ENCODE assay signal across 2 cellular contexts in the genomic region with DNA sequence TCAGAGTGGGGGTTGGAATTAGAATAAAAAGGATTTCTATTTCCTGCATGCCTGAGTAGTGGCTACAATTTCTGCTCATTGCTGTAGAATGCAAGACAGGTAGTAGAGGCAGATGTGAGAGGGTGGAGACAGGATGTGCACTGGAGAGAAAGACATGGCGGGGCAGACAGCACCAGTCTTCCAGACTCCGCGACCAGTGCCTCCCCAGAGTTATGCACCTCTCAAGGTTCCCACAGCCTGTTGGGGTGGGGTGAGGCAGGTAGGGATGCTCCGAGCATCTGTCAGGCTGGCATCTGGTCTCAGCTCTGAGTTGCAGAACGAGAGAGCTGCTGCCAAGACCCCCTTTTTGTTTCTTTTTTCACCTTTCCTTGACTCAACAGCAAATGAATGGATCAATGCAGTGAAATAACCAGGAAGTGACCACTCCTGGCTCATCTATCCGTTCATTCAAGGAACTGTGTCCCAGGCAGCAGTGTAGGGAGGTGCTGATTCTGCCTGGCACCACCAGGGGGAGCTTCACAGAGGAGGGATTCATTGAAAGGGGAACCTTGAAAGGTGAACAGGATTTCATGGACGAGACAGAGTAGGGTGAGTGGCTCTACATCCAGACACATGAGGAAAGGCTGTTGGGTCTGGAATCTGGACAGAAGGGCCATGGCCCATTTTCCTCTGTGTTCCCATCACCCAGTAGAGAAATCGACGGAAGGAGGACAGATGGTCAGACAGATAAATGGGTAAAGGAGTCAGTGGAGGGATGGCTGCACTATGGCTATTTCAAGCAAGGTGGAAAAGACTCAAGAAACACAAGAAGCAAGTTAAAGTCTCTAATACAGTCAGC.
TF ChIP-seq lines count a peak whose summit lies in the region.

No MANE protein-coding gene starts in this region.

TF ChIP-seq in IMR-90, 13 proteins besides CTCF, POLR2A, EP300 and RAD21:
- TF ChIP-seq, protein P1, sequence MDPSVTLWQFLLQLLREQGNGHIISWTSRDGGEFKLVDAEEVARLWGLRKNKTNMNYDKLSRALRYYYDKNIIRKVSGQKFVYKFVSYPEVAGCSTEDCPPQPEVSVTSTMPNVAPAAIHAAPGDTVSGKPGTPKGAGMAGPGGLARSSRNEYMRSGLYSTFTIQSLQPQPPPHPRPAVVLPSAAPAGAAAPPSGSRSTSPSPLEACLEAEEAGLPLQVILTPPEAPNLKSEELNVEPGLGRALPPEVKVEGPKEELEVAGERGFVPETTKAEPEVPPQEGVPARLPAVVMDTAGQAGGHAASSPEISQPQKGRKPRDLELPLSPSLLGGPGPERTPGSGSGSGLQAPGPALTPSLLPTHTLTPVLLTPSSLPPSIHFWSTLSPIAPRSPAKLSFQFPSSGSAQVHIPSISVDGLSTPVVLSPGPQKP (IDR thresholded peaks at IDR 0.05; ENCODE audit: borderline replicate concordance, low read depth, low read length): no peak
- peak; percentile 49 for TF ChIP-seq SMC3 (IDR thresholded peaks at IDR 0.05; ENCODE audit: low read depth, low read length)

TF ChIP-seq in SK-N-SH treated with all-trans-retinoic acid at 6 μM for 48 hours, 23 proteins besides CTCF, POLR2A, EP300 and RAD21:
- TF ChIP-seq OSR1 (CRISPR knock-in tag; IDR thresholded peaks at IDR 0.05) (no peak), SNAI2 (CRISPR knock-in tag; IDR thresholded peaks at IDR 0.05) (no peak), ZFP3 (CRISPR knock-in tag; IDR thresholded peaks at IDR 0.05) (no peak), ZNF70 (CRISPR knock-in tag; IDR thresholded peaks at IDR 0.05) (no peak), TCF4 (CRISPR knock-in tag; IDR thresholded peaks at IDR 0.05; ENCODE audit: borderline replicate concordance) (no peak), RARB (CRISPR knock-in tag; IDR thresholded peaks at IDR 0.05) (no peak), GLIS3 (CRISPR knock-in tag; IDR thresholded peaks at IDR 0.05) (no peak), CSDC2 (CRISPR knock-in tag; IDR thresholded peaks at IDR 0.05) (no peak), ISL1 (CRISPR knock-in tag; IDR thresholded peaks at IDR 0.05) (no peak)
- TF ChIP-seq, protein P2, sequence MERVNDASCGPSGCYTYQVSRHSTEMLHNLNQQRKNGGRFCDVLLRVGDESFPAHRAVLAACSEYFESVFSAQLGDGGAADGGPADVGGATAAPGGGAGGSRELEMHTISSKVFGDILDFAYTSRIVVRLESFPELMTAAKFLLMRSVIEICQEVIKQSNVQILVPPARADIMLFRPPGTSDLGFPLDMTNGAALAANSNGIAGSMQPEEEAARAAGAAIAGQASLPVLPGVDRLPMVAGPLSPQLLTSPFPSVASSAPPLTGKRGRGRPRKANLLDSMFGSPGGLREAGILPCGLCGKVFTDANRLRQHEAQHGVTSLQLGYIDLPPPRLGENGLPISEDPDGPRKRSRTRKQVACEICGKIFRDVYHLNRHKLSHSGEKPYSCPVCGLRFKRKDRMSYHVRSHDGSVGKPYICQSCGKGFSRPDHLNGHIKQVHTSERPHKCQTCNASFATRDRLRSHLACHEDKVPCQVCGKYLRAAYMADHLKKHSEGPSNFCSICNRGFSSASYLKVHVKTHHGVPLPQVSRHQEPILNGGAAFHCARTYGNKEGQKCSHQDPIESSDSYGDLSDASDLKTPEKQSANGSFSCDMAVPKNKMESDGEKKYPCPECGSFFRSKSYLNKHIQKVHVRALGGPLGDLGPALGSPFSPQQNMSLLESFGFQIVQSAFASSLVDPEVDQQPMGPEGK (CRISPR knock-in tag; IDR thresholded peaks at IDR 0.05; ENCODE audit: borderline replicate concordance): no peak
- TF ChIP-seq, protein P3, sequence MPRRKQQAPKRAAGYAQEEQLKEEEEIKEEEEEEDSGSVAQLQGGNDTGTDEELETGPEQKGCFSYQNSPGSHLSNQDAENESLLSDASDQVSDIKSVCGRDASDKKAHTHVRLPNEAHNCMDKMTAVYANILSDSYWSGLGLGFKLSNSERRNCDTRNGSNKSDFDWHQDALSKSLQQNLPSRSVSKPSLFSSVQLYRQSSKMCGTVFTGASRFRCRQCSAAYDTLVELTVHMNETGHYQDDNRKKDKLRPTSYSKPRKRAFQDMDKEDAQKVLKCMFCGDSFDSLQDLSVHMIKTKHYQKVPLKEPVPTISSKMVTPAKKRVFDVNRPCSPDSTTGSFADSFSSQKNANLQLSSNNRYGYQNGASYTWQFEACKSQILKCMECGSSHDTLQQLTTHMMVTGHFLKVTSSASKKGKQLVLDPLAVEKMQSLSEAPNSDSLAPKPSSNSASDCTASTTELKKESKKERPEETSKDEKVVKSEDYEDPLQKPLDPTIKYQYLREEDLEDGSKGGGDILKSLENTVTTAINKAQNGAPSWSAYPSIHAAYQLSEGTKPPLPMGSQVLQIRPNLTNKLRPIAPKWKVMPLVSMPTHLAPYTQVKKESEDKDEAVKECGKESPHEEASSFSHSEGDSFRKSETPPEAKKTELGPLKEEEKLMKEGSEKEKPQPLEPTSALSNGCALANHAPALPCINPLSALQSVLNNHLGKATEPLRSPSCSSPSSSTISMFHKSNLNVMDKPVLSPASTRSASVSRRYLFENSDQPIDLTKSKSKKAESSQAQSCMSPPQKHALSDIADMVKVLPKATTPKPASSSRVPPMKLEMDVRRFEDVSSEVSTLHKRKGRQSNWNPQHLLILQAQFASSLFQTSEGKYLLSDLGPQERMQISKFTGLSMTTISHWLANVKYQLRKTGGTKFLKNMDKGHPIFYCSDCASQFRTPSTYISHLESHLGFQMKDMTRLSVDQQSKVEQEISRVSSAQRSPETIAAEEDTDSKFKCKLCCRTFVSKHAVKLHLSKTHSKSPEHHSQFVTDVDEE (CRISPR knock-in tag; IDR thresholded peaks at IDR 0.05): no peak
